13 cellular contexts compared by ENCODE assay signal in genomic region chr5:105907016-105907415, GRCh38.
A peak's percentile ranks its signal among the peaks of the same experiment; 100 is the strongest.
DNase-seq lines count a peak whose midpoint lies in the region; ATAC-seq and TF ChIP-seq lines count a peak whose summit lies in the region.
"Had no signal": no experiment of that assay in that cellular context is flagged by ENCODE, and none has a peak within 500 bp of the region (broad histone marks: within the 10 kb centered on the region; RNA-seq: fewer than 3 reads in every experiment).

No MANE protein-coding gene starts in this region.

- H3K27ac ChIP-seq in smooth muscle cell (ENCODE audit: low read depth) (no peak overlapping the region), heart right ventricle (no peak overlapping the region), brain microvascular endothelial cell (no peak overlapping the region)
- H3K27ac ChIP-seq: BLaER1 had no signal

- H3K9me3 ChIP-seq in smooth muscle cell (replicated peaks; ENCODE audit: low read depth), result no peaks in the 10 kb centered on the region
- H3K9me3 ChIP-seq in heart right ventricle, result peaks cover 0 to 3% (median 0%) of the 10 kb centered on the region in 11 donors
- H3K9me3 ChIP-seq: BLaER1, Caco-2 had no signal

- H3F3A ChIP-seq in smooth muscle cell (ENCODE audit: low read depth), result no peaks in the 10 kb centered on the region

- H3K9ac ChIP-seq in smooth muscle cell (ENCODE audit: low read depth), result no peak overlapping the region
- H3K9ac ChIP-seq: BLaER1 had no signal

- H3K4me1 ChIP-seq in smooth muscle cell (ENCODE audit: low read depth), result no peaks in the 10 kb centered on the region
- no peaks in the 10 kb centered on the region for H3K4me1 ChIP-seq in heart right ventricle
- H3K4me1 ChIP-seq: BLaER1, Caco-2 had no signal

- no peak overlapping the region for H3K4me3 ChIP-seq in HFF-Myc (replicated peaks; ENCODE audit: low read depth, low read length)
- H3K4me3 ChIP-seq in fibroblast of mammary gland (ENCODE audit: control insufficient read depth, low read depth, low read length), result no peak overlapping the region
- no peak overlapping the region for H3K4me3 ChIP-seq in smooth muscle cell
- no peak overlapping the region for H3K4me3 ChIP-seq in heart right ventricle
- no peak overlapping the region for H3K4me3 ChIP-seq in brain microvascular endothelial cell (ENCODE audit: low read depth, low read length)
- H3K4me3 ChIP-seq: BLaER1 had no signal

- H3K79me2 ChIP-seq in smooth muscle cell (ENCODE audit: low read depth), result no peaks in the 10 kb centered on the region

- DNase-seq in HFF-Myc (ENCODE audit: extremely low read depth, low read depth) (peak; percentile 6), fibroblast of mammary gland (ENCODE audit: low read depth) (peak; percentile 32), smooth muscle cell (lab: John Stamatoyannopoulos, UW; ENCODE audit: unreplicated experiment) (no peak), heart right ventricle (no peak), HCEC 1CT (no peak), Kasumi-1 (lab: John Stamatoyannopoulos, UW) (no peak), brain microvascular endothelial cell (no peak)
- DNase-seq: AML-193, Caco-2, DND-41, GF-D8 had no signal

- no peak for TF ChIP-seq CTCF in HFF-Myc (IDR thresholded peaks at IDR 0.05; ENCODE audit: low read depth, low read length, missing control alignments)
- no peak for TF ChIP-seq CTCF in fibroblast of mammary gland (conservative IDR thresholded peaks at IDR 0.05; ENCODE audit: control insufficient read depth, insufficient read depth, low read depth, low read length)
- no peak for TF ChIP-seq CTCF in smooth muscle cell (IDR thresholded peaks at IDR 0.05; ENCODE audit: borderline replicate concordance, insufficient read depth, poor library complexity, severe bottlenecking)
- TF ChIP-seq CTCF in heart right ventricle (IDR thresholded peaks at IDR 0.05), result no peak
- TF ChIP-seq CTCF in brain microvascular endothelial cell (IDR thresholded peaks at IDR 0.05; ENCODE audit: low read depth, low read length, missing control alignments), result no peak

- H3K27me3 ChIP-seq in smooth muscle cell (ENCODE audit: low read depth) (no peaks in the 10 kb centered on the region), heart right ventricle (no peaks in the 10 kb centered on the region), brain microvascular endothelial cell (replicated peaks) (no peaks in the 10 kb centered on the region)
- H3K27me3 ChIP-seq: BLaER1 had no signal

- H3K36me3 ChIP-seq in smooth muscle cell (ENCODE audit: low read depth) (no peaks in the 10 kb centered on the region), heart right ventricle (no peaks in the 10 kb centered on the region), brain microvascular endothelial cell (replicated peaks) (no peaks in the 10 kb centered on the region)
- H3K36me3 ChIP-seq: BLaER1 had no signal

- H3K4me2 ChIP-seq in smooth muscle cell, result peak overlapping the region; percentile 42
- H3K4me2 ChIP-seq: BLaER1 had no signal

- in situ Hi-C loops in brain microvascular endothelial cell (cut with HindIII; ENCODE audit: low pct_ligation_motif_present, low sequenced_read_pairs), result no loop called here

- intact Hi-C loops in heart right ventricle (cut with DNase I), result no loop called here

- H4K20me1 ChIP-seq in smooth muscle cell (ENCODE audit: low read depth), result no peaks in the 10 kb centered on the region
- H4K20me1 ChIP-seq: BLaER1 had no signal

- WGBS in smooth muscle cell (ENCODE audit: low lambda C conversion rate), result 47% methylated on average over 2 of the region's 2 CpGs
- WGBS in heart right ventricle, 2 donors, result 56 to 67% methylated on average over 2 of the region's 2 CpGs

- peak overlapping the region; percentile 76 for H2AFZ ChIP-seq in smooth muscle cell (ENCODE audit: low read depth)

- ATAC-seq in SK-N-SH treated with all-trans-retinoic acid at 6 μM for 48 hours (peak; percentile 47; the same call in 2 of the 3 replicates), heart right ventricle (no peak)

TF ChIP-seq in SK-N-SH treated with all-trans-retinoic acid at 6 μM for 48 hours, 23 proteins besides CTCF, POLR2A, EP300 and RAD21:
- TF ChIP-seq ZFP3 (CRISPR knock-in tag; IDR thresholded peaks at IDR 0.05) (no peak), CSDC2 (CRISPR knock-in tag; IDR thresholded peaks at IDR 0.05) (no peak), RARB (CRISPR knock-in tag; IDR thresholded peaks at IDR 0.05) (no peak), OSR1 (CRISPR knock-in tag; IDR thresholded peaks at IDR 0.05) (no peak), ESRRG (CRISPR knock-in tag; IDR thresholded peaks at IDR 0.05) (no peak), ZNF8 (CRISPR knock-in tag; IDR thresholded peaks at IDR 0.05) (no peak), SNAI2 (CRISPR knock-in tag; IDR thresholded peaks at IDR 0.05) (no peak), ZNF565 (CRISPR knock-in tag; conservative IDR thresholded peaks at IDR 0.05; ENCODE audit: low read depth) (no peak), ZNF70 (CRISPR knock-in tag; IDR thresholded peaks at IDR 0.05) (no peak), TCF4 (CRISPR knock-in tag; IDR thresholded peaks at IDR 0.05; ENCODE audit: borderline replicate concordance) (no peak), ISL1 (CRISPR knock-in tag; IDR thresholded peaks at IDR 0.05) (no peak), BACH2 (CRISPR knock-in tag; IDR thresholded peaks at IDR 0.05; ENCODE audit: borderline replicate concordance) (no peak), POU6F1 (CRISPR knock-in tag; IDR thresholded peaks at IDR 0.05; ENCODE audit: borderline replicate concordance, low read depth) (no peak), GLIS3 (CRISPR knock-in tag; IDR thresholded peaks at IDR 0.05) (no peak)

Comparison
In these comparisons a context has a peak if more than half of its experiments do, and no peak if none do; other contexts are left out.
1. DNase-seq: peak in HFF-Myc (single experiment) and fibroblast of mammary gland (single experiment); none in smooth muscle cell (single experiment), heart right ventricle (0 of 2), HCEC 1CT (single experiment), Kasumi-1 (0 of 2) and brain microvascular endothelial cell (single experiment).